22 cellular contexts compared by ENCODE assay signal in the genomic region with DNA sequence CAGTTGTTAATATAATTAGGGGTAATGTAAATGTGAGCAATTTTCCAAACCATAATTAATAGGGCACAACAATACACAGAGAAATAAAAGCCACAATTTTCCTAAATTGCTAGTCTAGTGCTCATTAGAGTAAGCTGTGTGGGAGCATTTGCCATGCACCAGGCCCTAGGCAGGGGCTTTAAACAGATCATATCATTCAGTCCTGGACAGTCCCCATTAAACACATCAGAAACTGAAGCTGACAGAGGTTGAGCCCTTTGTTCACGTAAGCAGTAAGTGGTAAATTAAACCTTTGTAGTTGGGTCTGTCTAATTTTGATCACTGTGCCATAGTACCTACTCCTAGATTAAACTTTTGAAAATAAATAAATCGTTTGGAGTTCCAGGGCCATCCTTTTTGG.
"Had no signal": no experiment of that assay in that cellular context is flagged by ENCODE, and none has a peak within 500 bp of the region (broad histone marks: within the 10 kb centered on the region; RNA-seq: fewer than 3 reads in every experiment).

No MANE protein-coding gene starts in this region.

- H3K27ac ChIP-seq: brain microvascular endothelial cell, dorsolateral prefrontal cortex, prostate gland, tibial artery had no signal

- ATAC-seq: left lobe of liver; right cardiac atrium; stimulated activated naive CD8-positive, alpha-beta T cell treated with anti-CD3 and anti-CD28 coated beads, Interleukin-15, Interleukin-2, amounts not matched to agents 100 U/mL and 50 U/mL, for 24 hours had no signal

- H3K27me3 ChIP-seq: brain microvascular endothelial cell, tibial artery had no signal

- H3K36me3 ChIP-seq: brain microvascular endothelial cell, prostate gland, tibial artery had no signal

- H3K9me3 ChIP-seq: prostate gland had no signal

- H3K4me1 ChIP-seq: prostate gland, tibial artery had no signal

- H3K4me3 ChIP-seq: dorsolateral prefrontal cortex, lung, prostate gland, tibial artery had no signal

- DNase-seq: activated CD4-positive, CD25-positive, alpha-beta regulatory T cell treated with anti-CD3 and anti-CD28 coated beads, Interleukin-2, amount 50 U/mL, for 72 hours; activated CD8-positive, alpha-beta memory T cell treated with anti-CD3 and anti-CD28 coated beads for 24 hours; activated CD8-positive, alpha-beta memory T cell treated with anti-CD3 and anti-CD28 coated beads, Interleukin-2, amount 50 U/mL, for 48 hours; activated effector memory CD4-positive, alpha-beta T cell treated with Interleukin-2 at 50 U/mL for 16 hours; activated naive CD4-positive, alpha-beta T cell treated with anti-CD3 and anti-CD28 coated beads, Interleukin-2, amount 10 ng/mL, durations not matched to agents 7 days and 5 days; activated T-cell treated with anti-CD3 and anti-CD28 coated beads, Interleukin-2, amount 50 U/mL, for 48 hours; aorta; brain microvascular endothelial cell; central memory CD4-positive, alpha-beta T cell; dorsolateral prefrontal cortex; foreskin fibroblast; glutamatergic neuron; hippocampal formation; midbrain; right cardiac atrium; stimulated activated naive CD8-positive, alpha-beta T cell treated with anti-CD3 and anti-CD28 coated beads, Interleukin-15, Interleukin-2, amounts not matched to agents 100 U/mL and 50 U/mL, for 24 hours; substantia nigra; T1000; tibial artery had no signal
